In the genomic region with DNA sequence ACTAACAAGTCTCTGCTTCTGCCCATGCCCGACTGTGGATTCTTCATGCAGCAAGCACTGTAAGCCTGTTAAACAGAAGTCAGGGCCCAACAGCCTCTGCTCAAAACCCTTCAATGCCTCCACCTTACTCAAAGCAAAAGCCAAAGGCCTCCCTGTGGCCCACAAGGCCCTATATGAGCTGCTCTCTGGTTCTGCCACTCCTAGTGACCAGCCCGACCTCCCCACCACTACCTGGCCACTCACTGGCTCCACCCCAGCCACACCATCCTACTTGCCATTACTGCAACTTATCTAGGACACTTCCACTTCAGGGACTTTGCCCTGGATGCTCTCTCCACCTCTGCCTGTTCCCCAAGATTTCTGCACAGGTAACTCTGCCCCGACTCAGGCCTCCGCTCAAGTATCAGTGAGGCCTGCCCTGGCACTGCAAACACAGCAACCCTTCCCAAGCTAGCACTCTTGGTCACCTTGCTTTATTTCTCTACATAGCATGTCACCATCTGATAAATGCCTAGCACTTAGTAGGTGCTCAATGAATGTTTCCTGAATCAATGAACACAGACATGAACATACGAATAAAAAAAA, we compare ENCODE assay signal across 18 cellular contexts.
DNase-seq lines count a peak whose midpoint lies in the region; ATAC-seq, FAIRE-seq and TF ChIP-seq lines count a peak whose summit lies in the region.
"Had no signal": no experiment of that assay in that cellular context is flagged by ENCODE, and none has a peak within 500 bp of the region (broad histone marks: within the 10 kb centered on the region; RNA-seq: fewer than 3 reads in every experiment).

No MANE protein-coding gene starts in this region.

- H3K18ac ChIP-seq in H9 (ENCODE audit: insufficient read length, low read depth, low read length), result no peak overlapping the region

- no peak overlapping the region for H3K14ac ChIP-seq in H9 (ENCODE audit: insufficient read depth, low read length)

- H3K9me3 ChIP-seq in H9 (ENCODE audit: control insufficient read depth, low read depth, low read length) (peaks cover 5% of the 10 kb centered on the region), HepG2 (ENCODE audit: low read length) (peaks cover 4% of the 10 kb centered on the region), sigmoid colon (no peaks in the 10 kb centered on the region)
- H3K9me3 ChIP-seq: HAP-1 had no signal

- no peak overlapping the region for H2BK20ac ChIP-seq in H9 (ENCODE audit: low read depth, low read length, poor library complexity, severe bottlenecking)

- H3K9me3 Mint-ChIP-seq in H9 (peaks cover 4 to 6% of the 10 kb centered on the region in 2 experiments; a peak in 4 of 5 replicates), activated B cell treated with CpG ODN at 0.5 μM for 24 hours (peaks cover 9% of the 10 kb centered on the region)

- peaks cover 22% of the 10 kb centered on the region; the same call in 1 of the 2 replicates for H3K4me1 ChIP-seq in H9 (ENCODE audit: insufficient read depth, low read length)
- H3K4me1 ChIP-seq in HepG2 (ENCODE audit: insufficient read depth, low read length), result peaks cover 94% of the 10 kb centered on the region
- H3K4me1 ChIP-seq in sigmoid colon, result peaks cover 0 to 86% (median 57%) of the 10 kb centered on the region in 4 donors

- intact Hi-C loops in activated B cell treated with CpG ODN at 0.5 μM for 24 hours (cut with micrococcal nuclease), result no loop called here
- intact Hi-C loops in HepG2 (cut with micrococcal nuclease; ENCODE audit: unreplicated experiment), result no loop called here
- intact Hi-C loops in sigmoid colon (cut with DNase I), result loop anchor here (5.0 to 10.0 kb wide), 2 partner anchors 88 to 451 kb away; partner anchors contain the start of gene ITPR2

- H3K4me2 ChIP-seq in H9 (ENCODE audit: insufficient read depth, insufficient read length, low read length), result no peak overlapping the region
- H3K4me2 ChIP-seq in HepG2 (ENCODE audit: low read depth, low read length), result peak overlapping the region; percentile 52

- no peak overlapping the region for H4K5ac ChIP-seq in H9 (ENCODE audit: insufficient read length, low read depth, low read length)

- no peak for ATAC-seq in activated B cell treated with CpG ODN at 0.5 μM for 24 hours (ENCODE audit: low read depth)
- ATAC-seq in HepG2, result peak; percentile 7; the same call in 2 of the 3 replicates
- ATAC-seq in activated CD4-positive, CD25-positive, alpha-beta regulatory T cell treated with anti-CD3 and anti-CD28 coated beads, Interleukin-2, amount 50 U/mL, for 24 hours, result no peak

- TF ChIP-seq EP300 in HepG2 (IDR thresholded peaks at IDR 0.05; ENCODE audit: low read depth in 2 of 2, low read length in 2 of 2) (peak in 1 of 2 experiments; percentile 2; a peak in 1 of 4 replicates), HepG2 (CRISPR knock-in tag; IDR thresholded peaks at IDR 0.05; ENCODE audit: borderline replicate concordance) (no peak), sigmoid colon (IDR thresholded peaks at IDR 0.05) (no peak)

- peaks cover 6% of the 10 kb centered on the region; the same call in 1 of the 2 replicates for H3K79me2 ChIP-seq in H9 (ENCODE audit: insufficient read depth, low read length)
- H3K79me2 ChIP-seq in HepG2 (ENCODE audit: insufficient read depth, low read length), result peaks cover 87% of the 10 kb centered on the region

- no peak for DNase-seq in H9
- no peak for DNase-seq in activated B cell treated with CpG ODN at 0.5 μM for 24 hours
- DNase-seq in HepG2 (ENCODE audit: low spot score), result no peak
- DNase-seq in sigmoid colon, result no peak
- no peak for DNase-seq in Ammon's horn (ENCODE audit: low spot score)
- no peak for DNase-seq in frontal cortex (ENCODE audit: low spot score in 2 of 2)
- no peak for DNase-seq in OCI-M1 (lab: John Stamatoyannopoulos, UW)
- DNase-seq: CD8-positive, alpha-beta memory T cell; DND-41; GF-D8; NCI-H187; NCI-H226; NCI-H524 treated with DMSO at 0.1 percent for 48 hours had no signal

- no peak overlapping the region for H2BK5ac ChIP-seq in H9 (ENCODE audit: insufficient read length, low read length)

- H3K36me3 ChIP-seq in HepG2 (replicated peaks in 1 of 2; ENCODE audit: control insufficient read depth in 1 of 2, insufficient read depth in 2 of 2, low read length in 2 of 2) (peaks cover 3 to 15% of the 10 kb centered on the region in 2 experiments; a peak in 4 of 5 replicates), sigmoid colon (no peaks in the 10 kb centered on the region)
- H3K36me3 ChIP-seq: HAP-1 had no signal

- no peak overlapping the region for H3K4ac ChIP-seq in H9 (ENCODE audit: low read depth, low read length)

- no TSS peak for BruUV-seq in HepG2 (replicated peaks; lab: Mats Ljungman, UMichigan)

- H3K27ac Mint-ChIP-seq in H9 (peak overlapping the region in 2 of 3 experiments; percentile 33 to 63; a peak in 4 of 7 replicates), activated B cell treated with CpG ODN at 0.5 μM for 24 hours (peak overlapping the region; percentile 37)

- H3K56ac ChIP-seq in H9 (ENCODE audit: insufficient read length, low read depth, low read length), result no peak overlapping the region

- FAIRE-seq in HepG2 (lab: Jason Lieb, UNC), result no peak
- no peak for FAIRE-seq in frontal cortex (lab: Jason Lieb, UNC)
- FAIRE-seq: D721Med, GM19239 had no signal

- H2BK15ac ChIP-seq in H9 (ENCODE audit: low read depth, low read length), result no peak overlapping the region

- H3K36me3 Mint-ChIP-seq in H9 (ENCODE audit: insufficient read depth in 1 of 3, low read depth in 3 of 3) (peaks cover 4 to 9% (median 7%) of the 10 kb centered on the region in 3 experiments; a peak in 5 of 7 replicates), activated B cell treated with CpG ODN at 0.5 μM for 24 hours (ENCODE audit: low read depth) (peaks cover 27% of the 10 kb centered on the region)

- no peaks in the 10 kb centered on the region for H3K23me2 ChIP-seq in H9 (ENCODE audit: insufficient read length, low read depth, low read length, poor library complexity, severe bottlenecking)

- H3K27me3 ChIP-seq in H9 (ENCODE audit: insufficient read depth, low read length), result no peaks in the 10 kb centered on the region
- H3K27me3 ChIP-seq in HepG2 (ENCODE audit: control insufficient read depth in 1 of 2, insufficient read depth in 2 of 2, low read length in 2 of 2), result no peaks in the 10 kb centered on the region; a peak in 1 of 5 replicates
- H3K27me3 ChIP-seq in sigmoid colon, result no peaks in the 10 kb centered on the region

- no peak overlapping the region for H3T11ph ChIP-seq in H9 (ENCODE audit: low read length)

- POLR2A ChIA-PET in activated B cell treated with CpG ODN at 0.5 μM for 24 hours (lab: Charles Lee) (no interaction called here), HepG2 (lab: Yijun Ruan, JAX) (interaction anchor here (2.5 kb wide), 1 partner anchor 26 kb away, joined by 30 read pairs; no protein-coding TSS in a partner anchor)

- CTCF ChIA-PET in activated B cell treated with CpG ODN at 0.5 μM for 24 hours (lab: Charles Lee) (no interaction called here), HepG2 (lab: Yijun Ruan, JAX; ENCODE audit: low intra/inter-chr PET ratio, low total read pairs) (no interaction called here)

- in situ Hi-C loops in HepG2 (cut with HindIII; ENCODE audit: extremely low pct_ligation_motif_present, low pct_unique_long_range_greater_than_20kb), result no loop called here

- no peak for TF ChIP-seq POLR2A in HepG2 (IDR thresholded peaks at IDR 0.05; ENCODE audit: insufficient read depth in 1 of 2, low read depth in 2 of 2, low read length in 2 of 2)
- no peak for TF ChIP-seq POLR2A in sigmoid colon (IDR thresholded peaks at IDR 0.05)

- no peak overlapping the region for H4K8ac ChIP-seq in H9 (replicated peaks; ENCODE audit: insufficient read length, low read depth, low read length)

- no peaks in the 10 kb centered on the region for H4K20me1 ChIP-seq in H9 (ENCODE audit: control insufficient read depth, insufficient read depth, insufficient read length)
- H4K20me1 ChIP-seq in HepG2 (ENCODE audit: insufficient read depth, low read length), result no peaks in the 10 kb centered on the region

- H3K23ac ChIP-seq in H9 (ENCODE audit: insufficient read length, low read depth, low read length), result no peak overlapping the region

- H2AFZ ChIP-seq in H9 (ENCODE audit: low read length) (no peak overlapping the region), HepG2 (ENCODE audit: low read length) (no peak overlapping the region)

- H3K27me3 Mint-ChIP-seq in H9 (ENCODE audit: low read depth) (no peaks in the 10 kb centered on the region), activated B cell treated with CpG ODN at 0.5 μM for 24 hours (no peaks in the 10 kb centered on the region)
- H3K27me3 Mint-ChIP-seq: CD8-positive, alpha-beta memory T cell had no signal

- H3K9ac ChIP-seq in H9 (ENCODE audit: extremely low read depth, insufficient read length, low read length) (no peak overlapping the region), HepG2 (ENCODE audit: insufficient read depth, low read depth, low read length) (peak overlapping the region; percentile 66)

- H3K4me3 ChIP-seq in HepG2 (replicated peaks in 1 of 3; ENCODE audit: insufficient read depth in 1 of 3, low read depth in 2 of 3, low read length in 3 of 3) (0 out of 6 replicates have a peak overlapping the region, but pooled peaks of 1 of the 3 experiments have one; percentile 27), sigmoid colon (no peak overlapping the region)
- H3K4me3 ChIP-seq: HAP-1 had no signal

- H3K27ac ChIP-seq in H9 (ENCODE audit: insufficient read length, low read depth, low read length) (no peak overlapping the region), HepG2 (ENCODE audit: extremely low read length, insufficient read depth, low read length) (peak overlapping the region; percentile 94), sigmoid colon (peak overlapping the region in 3 of 4 donors; percentile 71 to 83 (median 78))
- H3K27ac ChIP-seq: HL-60 had no signal

- WGBS in H9 (ENCODE audit: extremely low coverage, insufficient read length, low lambda C conversion rate), result no CpG with 5 or more reads among the region's 5 CpGs
- WGBS in HepG2 (ENCODE audit: low lambda C conversion rate), result 77% methylated on average over 5 of the region's 5 CpGs
- 85 to 94% methylated on average over 5 of the region's 5 CpGs for WGBS in sigmoid colon, 2 donors

- H3K4me3 Mint-ChIP-seq in H9 (no peak overlapping the region), activated B cell treated with CpG ODN at 0.5 μM for 24 hours (no peak overlapping the region)
- H3K4me3 Mint-ChIP-seq: CD8-positive, alpha-beta memory T cell had no signal

- H4K91ac ChIP-seq in H9 (ENCODE audit: insufficient read length, low read depth, low read length), result no peak overlapping the region

- H2BK120ac ChIP-seq in H9 (ENCODE audit: low read depth, low read length, poor library complexity, severe bottlenecking), result no peak overlapping the region

- TF ChIP-seq RAD21 in HepG2 (CRISPR knock-in tag; IDR thresholded peaks at IDR 0.05), result no peak

- TF ChIP-seq CTCF in H9 (conservative IDR thresholded peaks at IDR 0.05) (no peak), activated B cell treated with CpG ODN at 0.5 μM for 24 hours (IDR thresholded peaks at IDR 0.05) (no peak), HepG2 (CRISPR knock-in tag; IDR thresholded peaks at IDR 0.05) (no peak), sigmoid colon (IDR thresholded peaks at IDR 0.05) (no peak)

- no peak overlapping the region for H2BK12ac ChIP-seq in H9 (ENCODE audit: insufficient read length, low read depth, low read length)

- H3K4me1 Mint-ChIP-seq in H9, result peaks cover 26 to 44% of the 10 kb centered on the region in 2 experiments
- peaks cover 31% of the 10 kb centered on the region for H3K4me1 Mint-ChIP-seq in activated B cell treated with CpG ODN at 0.5 μM for 24 hours

- H2AK5ac ChIP-seq in H9 (ENCODE audit: insufficient read length, low read length), result no peak overlapping the region

- H3K79me1 ChIP-seq in H9 (ENCODE audit: insufficient read depth, low read depth, low read length, poor library complexity, severe bottlenecking), result no peaks in the 10 kb centered on the region
